In genomic region chr14:38866461-38866860, GRCh38 we compare ENCODE assay signal across 18 cellular contexts.
DNase-seq lines count a peak whose midpoint lies in the region; ATAC-seq and TF ChIP-seq lines count a peak whose summit lies in the region.
"Had no signal": no experiment of that assay in that cellular context is flagged by ENCODE, and none has a peak within 500 bp of the region (broad histone marks: within the 10 kb centered on the region; RNA-seq: fewer than 3 reads in every experiment).

No MANE protein-coding gene starts in this region.

- H3K4me3 ChIP-seq in left ventricle myocardium inferior (no peak overlapping the region), dorsolateral prefrontal cortex (no peak overlapping the region), right lobe of liver (no peak overlapping the region)
- H3K4me3 ChIP-seq: ovary, skin epidermis, suprapubic skin had no signal

- 60% methylated on average over 4 of the region's 4 CpGs for WGBS in right lobe of liver (ENCODE audit: insufficient coverage, low coverage, low lambda C conversion rate, missing lambda C conversion rate)

- no peak overlapping the region for H3K27ac ChIP-seq in left ventricle myocardium inferior (replicated peaks)
- peak overlapping the region in 37 of 59 donors; percentile 5 to 77 (median 51) for H3K27ac ChIP-seq in dorsolateral prefrontal cortex
- H3K27ac ChIP-seq in right lobe of liver = no peak overlapping the region
- H3K27ac ChIP-seq: ovary, skin epidermis, suprapubic skin had no signal

- TF ChIP-seq CTCF in left ventricle myocardium inferior (IDR thresholded peaks at IDR 0.05; ENCODE audit: borderline replicate concordance) = no peak
- TF ChIP-seq CTCF in dorsolateral prefrontal cortex (IDR thresholded peaks at IDR 0.05 in 54 of 56, conservative IDR thresholded peaks at IDR 0.05 in 2 of 56; ENCODE audit: low read depth in 1 of 56, partially characterized antibody in 56 of 56) = no peak
- TF ChIP-seq CTCF in right lobe of liver (IDR thresholded peaks at IDR 0.05) = no peak

- H3K36me3 ChIP-seq in left ventricle myocardium inferior (no peaks in the 10 kb centered on the region), right lobe of liver (no peaks in the 10 kb centered on the region)
- H3K36me3 ChIP-seq: ovary, suprapubic skin had no signal

- TF ChIP-seq POLR2A in right lobe of liver (IDR thresholded peaks at IDR 0.05) = no peak

- no peaks in the 10 kb centered on the region for H3K27me3 ChIP-seq in left ventricle myocardium inferior (ENCODE audit: low read depth)
- no peaks in the 10 kb centered on the region for H3K27me3 ChIP-seq in dorsolateral prefrontal cortex
- no peaks in the 10 kb centered on the region for H3K27me3 ChIP-seq in right lobe of liver
- H3K27me3 ChIP-seq: ovary, suprapubic skin had no signal

- DNase-seq in left ventricle myocardium superior (no peak), left ventricle myocardium inferior (no peak), NCI-H345 treated with DMSO at 0.1 percent for 48 hours (lab: John Stamatoyannopoulos, UW; ENCODE audit: unreplicated experiment) (peak; percentile 81), dorsolateral prefrontal cortex (no peak), superior temporal gyrus (ENCODE audit: extremely low spot score) (peak; percentile 58), right lobe of liver (no peak)
- DNase-seq in activated effector memory CD4-positive, alpha-beta T cell treated with anti-CD3 and anti-CD28 coated beads, Interleukin-2, amount 50 U/mL, for 16 hours = no peak
- DNase-seq: ACHN; CD4-positive, CD25-positive, alpha-beta regulatory T cell; foreskin fibroblast; KBM-7; NCI-H1694; ovary; stimulated activated CD4-positive, alpha-beta T cell treated with anti-CD3 and anti-CD28 coated beads, Interleukin-4, amount 100 ng/mL, for 4 hours; stimulated activated CD8-positive, alpha-beta memory T cell treated with anti-CD3 and anti-CD28 coated beads, Interleukin-4, amount 100 ng/mL, for 48 hours had no signal

- intact Hi-C loops in left ventricle myocardium superior (cut with micrococcal nuclease) (loop anchor here (5.0 to 10.0 kb wide), 2 partner anchors 142 to 146 kb away; no protein-coding TSS in a partner anchor), left ventricle myocardium inferior (cut with micrococcal nuclease) (loop anchor here (10.0 kb wide), 1 partner anchor 142 kb away; no protein-coding TSS in a partner anchor), dorsolateral prefrontal cortex (cut with DNase I) (loop anchor here (5.0 kb wide), 2 partner anchors 144 to 146 kb away; no protein-coding TSS in a partner anchor), right lobe of liver (cut with DNase I) (loop anchor here in 1 of 2 donors (10.0 kb wide), 1 partner anchor 148 kb away; no protein-coding TSS in a partner anchor)

- ATAC-seq in left ventricle myocardium superior (peak; percentile 48), right lobe of liver (no peak), HG03139 (IDR thresholded peaks at IDR 0.05; ENCODE audit: unreplicated experiment) (no peak)

- H3K4me1 ChIP-seq in left ventricle myocardium inferior (peaks cover 18% of the 10 kb centered on the region), right lobe of liver (peaks cover 0 to 15% (median 7%) of the 10 kb centered on the region in 4 donors)

- H3K9me3 ChIP-seq in left ventricle myocardium inferior (replicated peaks) (peaks cover 17% of the 10 kb centered on the region), right lobe of liver (no peaks in the 10 kb centered on the region)
- H3K9me3 ChIP-seq: ovary had no signal

Comparison
In these comparisons a context has a peak if more than half of its experiments do, and no peak if none do; other contexts are left out.
1. DNase-seq: peak in NCI-H345 treated with DMSO at 0.1 percent for 48 hours (single experiment) and superior temporal gyrus (single experiment); none in left ventricle myocardium superior (single experiment), left ventricle myocardium inferior (single experiment), dorsolateral prefrontal cortex (0 of 10), right lobe of liver (0 of 3) and activated effector memory CD4-positive, alpha-beta T cell treated with anti-CD3 and anti-CD28 coated beads, Interleukin-2, amount 50 U/mL, for 16 hours (single experiment).
2. H3K27ac ChIP-seq: peak in dorsolateral prefrontal cortex (37 of 59); none in left ventricle myocardium inferior (single experiment) and right lobe of liver (0 of 3).